8 cellular contexts compared by ENCODE assay signal in genomic region chr10:3090914-3091313, GRCh38. TPM values are rescaled to one million over a fixed set of nuclear protein-coding genes. Genes with fewer than 3 reads are reported as not detected.
DNase-seq lines count a peak whose midpoint lies in the region; ATAC-seq and TF ChIP-seq lines count a peak whose summit lies in the region.

No MANE protein-coding gene starts in this region.

- H3K4me3 Mint-ChIP-seq in activated CD4-positive, alpha-beta T cell treated with anti-CD3 and anti-CD28 coated beads, Interleukin-2, amount 10 ng/mL, durations not matched to agents 24 days and 14 days = peak overlapping the region; percentile 74

- H3K27me3 ChIP-seq in ascending aorta = no peaks in the 10 kb centered on the region
- H3K27me3 ChIP-seq in hepatocyte = no peaks in the 10 kb centered on the region
- H3K27me3 ChIP-seq in thoracic aorta (replicated peaks; ENCODE audit: insufficient read depth) = no peaks in the 10 kb centered on the region

- no peaks in the 10 kb centered on the region for H3K9me2 ChIP-seq in hepatocyte (replicated peaks; ENCODE audit: insufficient read depth)

- no peaks in the 10 kb centered on the region for H4K20me1 ChIP-seq in hepatocyte (ENCODE audit: insufficient read depth, poor library complexity, severe bottlenecking)

- peak overlapping the region in 1 of 2 donors; percentile 32 for H3K4me3 ChIP-seq in ascending aorta
- H3K4me3 ChIP-seq in hepatocyte = no peak overlapping the region
- peak overlapping the region; percentile 53 for H3K4me3 ChIP-seq in thoracic aorta

- 6% methylated on average over 5 of the region's 5 CpGs for WGBS in hepatocyte (ENCODE audit: low lambda C conversion rate, missing lambda C conversion rate)

- H3K36me3 ChIP-seq in ascending aorta (no peaks in the 10 kb centered on the region), hepatocyte (replicated peaks; ENCODE audit: insufficient read depth, low read depth) (no peaks in the 10 kb centered on the region), thoracic aorta (no peaks in the 10 kb centered on the region)

- no peaks in the 10 kb centered on the region for H3K9me3 Mint-ChIP-seq in activated CD4-positive, alpha-beta T cell treated with anti-CD3 and anti-CD28 coated beads, Interleukin-2, amount 10 ng/mL, durations not matched to agents 24 days and 14 days

- peak overlapping the region; percentile 89 for H3K27ac Mint-ChIP-seq in activated CD4-positive, alpha-beta T cell treated with anti-CD3 and anti-CD28 coated beads, Interleukin-2, amount 10 ng/mL, durations not matched to agents 24 days and 14 days

- H3K9me3 ChIP-seq in ascending aorta (no peaks in the 10 kb centered on the region), hepatocyte (ENCODE audit: low read depth) (no peaks in the 10 kb centered on the region), thoracic aorta (no peaks in the 10 kb centered on the region)

- H3K4me1 Mint-ChIP-seq in activated CD4-positive, alpha-beta T cell treated with anti-CD3 and anti-CD28 coated beads, Interleukin-2, amount 10 ng/mL, durations not matched to agents 24 days and 14 days = peaks cover 64% of the 10 kb centered on the region

- H3K79me2 ChIP-seq in hepatocyte = no peaks in the 10 kb centered on the region

- peaks cover 66% of the 10 kb centered on the region for H3K36me3 Mint-ChIP-seq in activated CD4-positive, alpha-beta T cell treated with anti-CD3 and anti-CD28 coated beads, Interleukin-2, amount 10 ng/mL, durations not matched to agents 24 days and 14 days (ENCODE audit: low read depth)

- H3K27ac ChIP-seq in ascending aorta (peak overlapping the region; percentile 85 to 86), hepatocyte (no peak overlapping the region), thoracic aorta (peak overlapping the region; percentile 69 to 93)

- no peak overlapping the region for H2AFZ ChIP-seq in hepatocyte

- DNase-seq in activated CD4-positive, alpha-beta T cell treated with anti-CD3 and anti-CD28 coated beads, Interleukin-2, amount 10 ng/mL, durations not matched to agents 24 days and 14 days = no peak
- DNase-seq in activated CD4-positive, alpha-beta T cell treated with anti-CD3 and anti-CD28 coated beads, Interleukin-2, amount 50 U/mL, for 48 hours = no peak
- DNase-seq in ascending aorta (ENCODE audit: low spot score in 2 of 2) (no peak), hepatocyte (ENCODE audit: low spot score) (peak; percentile 66), thoracic aorta (ENCODE audit: low spot score) (no peak), SK-N-DZ (ENCODE audit: low spot score) (no peak)

- peak overlapping the region; percentile 35 for H3K4me2 ChIP-seq in hepatocyte

- peaks cover 10 to 31% of the 10 kb centered on the region in 2 donors for H3K4me1 ChIP-seq in ascending aorta
- peaks cover 20% of the 10 kb centered on the region for H3K4me1 ChIP-seq in hepatocyte (ENCODE audit: insufficient read depth)
- peaks cover 27 to 46% of the 10 kb centered on the region in 2 donors for H3K4me1 ChIP-seq in thoracic aorta (ENCODE audit: control insufficient read depth in 1 of 2, low read depth in 2 of 2)

- intact Hi-C loops in activated CD4-positive, alpha-beta T cell treated with anti-CD3 and anti-CD28 coated beads, Interleukin-2, amount 10 ng/mL, durations not matched to agents 24 days and 14 days (cut with micrococcal nuclease) = no loop called here
- intact Hi-C loops in ascending aorta (cut with DNase I) = loop anchor here (1.0 to 5.0 kb wide), 3 partner anchors 16 to 44 kb away; no protein-coding TSS in a partner anchor

- H3K27me3 Mint-ChIP-seq in activated CD4-positive, alpha-beta T cell treated with anti-CD3 and anti-CD28 coated beads, Interleukin-2, amount 10 ng/mL, durations not matched to agents 24 days and 14 days = no peaks in the 10 kb centered on the region

- ATAC-seq in thoracic aorta (ENCODE audit: insufficient number of reproducible peaks, low FRiP score, low read depth) (no peak), HG03439 (IDR thresholded peaks at IDR 0.05; ENCODE audit: unreplicated experiment) (no peak), HG02623 (IDR thresholded peaks at IDR 0.05; ENCODE audit: unreplicated experiment) (no peak)

- TF ChIP-seq CTCF in ascending aorta (IDR thresholded peaks at IDR 0.05) = peak in 1 of 3 experiments; percentile 11
- TF ChIP-seq CTCF in hepatocyte (IDR thresholded peaks at IDR 0.05; ENCODE audit: poor library complexity) = no peak
- no peak for TF ChIP-seq CTCF in thoracic aorta (IDR thresholded peaks at IDR 0.05)

RNA-seq across cellular contexts. Expression of gene PFKP, which starts 23.6 kb away (rescaled TPM):
- total RNA-seq in activated CD4-positive, alpha-beta T cell treated with anti-CD3 and anti-CD28 coated beads, Interleukin-2, amount 10 ng/mL, durations not matched to agents 24 days and 14 days = 284 and 294 TPM in 2 replicates
- total RNA-seq in ascending aorta (197 TPM), hepatocyte (17.5 and 24.6 TPM in 2 replicates), thoracic aorta (100 to 1,000 TPM in 1 of 2 donors, 10 to 100 TPM in 1; 91.4 to 153 TPM)
- 48.9 and 56.0 TPM in 2 replicates for polyA plus RNA-seq in hepatocyte
- polyA plus RNA-seq in SK-N-DZ (2014; cell fraction: cytosol; rRNA removed) = 93.0 and 106 TPM in 2 replicates
- 133 and 134 TPM in 2 replicates for polyA plus RNA-seq in SK-N-DZ (2014; cell fraction: nucleus; rRNA removed)
